ENCODE assay signal across 1 cellular context in genomic region chr22:36765943-36766450, GRCh38.
TF ChIP-seq lines count a peak whose summit lies in the region.

No MANE protein-coding gene starts in this region.

TF ChIP-seq in SK-N-SH, 30 proteins besides CTCF, POLR2A, EP300 and RAD21:
- no peak for TF ChIP-seq RFX5 (IDR thresholded peaks at IDR 0.05; ENCODE audit: low read length)
- TF ChIP-seq JUND (IDR thresholded peaks at IDR 0.05): no peak
- TF ChIP-seq MEF2A (IDR thresholded peaks at IDR 0.05; ENCODE audit: borderline replicate concordance, low read depth): no peak
